ENCODE assay signal across 1 cellular context in the genomic region with DNA sequence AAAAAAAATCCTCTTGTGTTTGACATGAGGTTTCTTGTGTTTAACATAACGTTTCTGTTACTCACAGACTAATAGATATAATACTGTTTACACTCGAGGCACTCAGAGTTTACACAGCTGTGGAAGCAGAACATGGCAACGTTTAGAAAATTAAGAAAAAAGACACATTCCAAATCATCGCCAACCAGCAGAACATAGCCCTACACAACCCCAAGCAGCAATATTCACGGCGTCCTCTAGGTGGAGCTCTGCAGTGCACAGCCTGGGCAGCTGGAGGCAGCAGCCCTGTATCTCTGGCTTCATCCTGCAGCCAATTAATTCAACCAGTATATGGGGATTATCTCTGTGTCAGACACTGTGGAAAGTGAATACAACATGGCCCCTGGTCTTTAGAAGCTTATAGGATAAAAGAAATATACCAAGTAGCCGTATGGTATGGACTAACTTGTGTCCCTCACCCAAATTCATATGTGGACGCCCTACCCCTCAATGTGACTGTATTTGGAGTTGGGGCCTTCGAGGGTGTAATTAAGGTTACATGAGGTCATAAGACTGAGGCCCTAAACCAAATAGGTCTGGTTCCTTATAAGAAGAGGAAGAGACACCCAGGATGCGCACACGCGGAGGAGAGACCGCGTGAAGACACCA.
TF ChIP-seq lines count a peak whose summit lies in the region.

No MANE protein-coding gene starts in this region.

TF ChIP-seq in IMR-90, 13 proteins besides CTCF, POLR2A, EP300 and RAD21 (continued from another document):
- TF ChIP-seq NFE2L2 (IDR thresholded peaks at IDR 0.05; ENCODE audit: low read depth, low read length) (no peak), MAZ (IDR thresholded peaks at IDR 0.05; ENCODE audit: borderline replicate concordance, low read depth, low read length) (0 out of 2 replicates have a peak, but pooled peaks have one; percentile 10)
- TF ChIP-seq, protein P1, sequence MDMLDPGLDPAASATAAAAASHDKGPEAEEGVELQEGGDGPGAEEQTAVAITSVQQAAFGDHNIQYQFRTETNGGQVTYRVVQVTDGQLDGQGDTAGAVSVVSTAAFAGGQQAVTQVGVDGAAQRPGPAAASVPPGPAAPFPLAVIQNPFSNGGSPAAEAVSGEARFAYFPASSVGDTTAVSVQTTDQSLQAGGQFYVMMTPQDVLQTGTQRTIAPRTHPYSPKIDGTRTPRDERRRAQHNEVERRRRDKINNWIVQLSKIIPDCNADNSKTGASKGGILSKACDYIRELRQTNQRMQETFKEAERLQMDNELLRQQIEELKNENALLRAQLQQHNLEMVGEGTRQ (IDR thresholded peaks at IDR 0.05; ENCODE audit: low read depth, low read length): no peak
